Comparison of ENCODE assay signal across 8 cellular contexts in the genomic region with DNA sequence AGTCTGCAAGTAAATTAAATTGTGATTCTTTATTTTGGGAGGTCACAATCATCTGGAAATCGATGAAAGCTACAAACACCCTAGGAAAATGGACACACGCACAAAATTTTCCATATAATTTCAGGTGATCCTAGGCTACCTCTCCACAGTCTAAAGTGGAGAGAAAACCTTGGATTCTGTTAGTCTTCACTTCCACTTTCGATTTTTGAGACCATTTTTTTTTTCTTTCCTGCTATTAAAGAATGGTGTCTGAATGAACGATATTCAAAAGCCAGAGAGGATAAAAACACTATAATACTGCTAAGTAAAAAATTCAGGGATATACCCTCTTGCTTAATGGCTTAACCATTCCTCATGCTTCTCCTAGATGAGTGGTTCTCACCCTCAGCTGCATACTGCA. TPM values are rescaled to one million over a fixed set of nuclear protein-coding genes. Genes with fewer than 3 reads are reported as not detected.
DNase-seq lines count a peak whose midpoint lies in the region; ATAC-seq and TF ChIP-seq lines count a peak whose summit lies in the region.

No MANE protein-coding gene starts in this region.

- H3K4me1 ChIP-seq in BLaER1 treated with 17β-estradiol and CSF1 and Interleukin-3, amounts not matched to agents 10 nM and 100 nM: peaks cover 49 to 78% (median 67%) of the 10 kb centered on the region in 10 experiments
- H3K4me1 ChIP-seq in colonic mucosa: peaks cover 12% of the 10 kb centered on the region

- peak overlapping the region; percentile 94 to 99 (median 98) for H3K9ac ChIP-seq in BLaER1 treated with 17β-estradiol and CSF1 and Interleukin-3, amounts not matched to agents 10 nM and 100 nM
- peak overlapping the region; percentile 28 to 97 for H3K9ac ChIP-seq in colonic mucosa (ENCODE audit: low read depth in 2 of 2, low read length in 2 of 2)

- peak overlapping the region; percentile 98 for H3K27ac Mint-ChIP-seq in neural crest cell (ENCODE audit: unreplicated experiment)

- 0 out of 22 replicates have a peak, but pooled peaks cover 0 to 6% (median 0%) of the 10 kb centered on the region in 11 experiments for H3K9me3 ChIP-seq in BLaER1 treated with 17β-estradiol and CSF1 and Interleukin-3, amounts not matched to agents 10 nM and 100 nM (replicated peaks in 1 of 11)
- H3K9me3 ChIP-seq in colonic mucosa: no peaks in the 10 kb centered on the region

- POLR2A ChIA-PET in RWPE1 (lab: Yijun Ruan, JAX; ENCODE audit: low non-redundant PET): no interaction called here

- no peaks in the 10 kb centered on the region for H3K27me3 Mint-ChIP-seq in neural crest cell (ENCODE audit: low read depth)

- ATAC-seq in HG03378 (IDR thresholded peaks at IDR 0.05; ENCODE audit: unreplicated experiment): no peak

- H3K36me3 Mint-ChIP-seq in neural crest cell (ENCODE audit: low read depth): no peaks in the 10 kb centered on the region

- H3K4me3 Mint-ChIP-seq in neural crest cell: peak overlapping the region; percentile 99

- intact Hi-C loops in colonic mucosa (cut with DNase I): no loop called here

- H4K20me1 ChIP-seq in BLaER1 treated with 17β-estradiol and CSF1 and Interleukin-3, amounts not matched to agents 10 nM and 100 nM: peaks cover 18 to 62% (median 41%) of the 10 kb centered on the region in 11 experiments; a peak in 19 of 22 replicates

- DNase-seq in M059J (ENCODE audit: low read depth) (peak; percentile 38), colonic mucosa (no peak), neural crest cell (ENCODE audit: low read depth, low spot score) (no peak), hepatic stellate cell (ENCODE audit: low spot score) (no peak), RWPE1 (ENCODE audit: low spot score) (no peak), NCI-H2196 (lab: John Stamatoyannopoulos, UW; ENCODE audit: unreplicated experiment) (no peak)

- H3K4me1 Mint-ChIP-seq in neural crest cell: peaks cover 51% of the 10 kb centered on the region

- H3K27ac ChIP-seq in BLaER1 treated with 17β-estradiol and CSF1 and Interleukin-3, amounts not matched to agents 10 nM and 100 nM: peak overlapping the region; percentile 99 to 100 (median 100); a peak in 20 of 22 replicates
- H3K27ac ChIP-seq in colonic mucosa (peak overlapping the region; percentile 93), RWPE1 (no peak overlapping the region)

- no peaks in the 10 kb centered on the region for H3K27me3 ChIP-seq in BLaER1 treated with 17β-estradiol and CSF1 and Interleukin-3, amounts not matched to agents 10 nM and 100 nM
- no peaks in the 10 kb centered on the region for H3K27me3 ChIP-seq in colonic mucosa

- H3K36me3 ChIP-seq in BLaER1 treated with 17β-estradiol and CSF1 and Interleukin-3, amounts not matched to agents 10 nM and 100 nM: peaks cover 0 to 39% (median 7%) of the 10 kb centered on the region in 11 experiments; a peak in 12 of 22 replicates
- H3K36me3 ChIP-seq in colonic mucosa: no peaks in the 10 kb centered on the region

- H3K9me3 Mint-ChIP-seq in neural crest cell: no peaks in the 10 kb centered on the region

- peak overlapping the region; percentile 85 to 96 (median 90) for H3K4me2 ChIP-seq in BLaER1 treated with 17β-estradiol and CSF1 and Interleukin-3, amounts not matched to agents 10 nM and 100 nM

- peak overlapping the region; percentile 86 to 99 (median 91) for H3K4me3 ChIP-seq in BLaER1 treated with 17β-estradiol and CSF1 and Interleukin-3, amounts not matched to agents 10 nM and 100 nM
- H3K4me3 ChIP-seq in colonic mucosa: peak overlapping the region; percentile 65

- TF ChIP-seq CTCF in colonic mucosa (IDR thresholded peaks at IDR 0.05) (no peak), neural crest cell (conservative IDR thresholded peaks at IDR 0.05) (no peak), RWPE1 (conservative IDR thresholded peaks at IDR 0.05; ENCODE audit: low read depth) (no peak)

- CTCF ChIA-PET in RWPE1 (lab: Yijun Ruan, JAX): interaction anchor here (0.5 kb wide), 1 partner anchor 1387 kb away, joined by 3 read pairs; no protein-coding TSS in a partner anchor

RNA-seq across cellular contexts. Expression of a gene that starts 1.7 kb away (rescaled TPM):
- 91.0 and 123 TPM in 2 replicates for total RNA-seq in M059J (2014; rRNA removed; shearing (Covaris generic))
- 10 to 100 TPM; 43.4 to 52.1 TPM for total RNA-seq in colonic mucosa
- total RNA-seq in neural crest cell: 71.2 and 74.3 TPM in 2 replicates

RNA-seq across cellular contexts. Expression of a gene that starts 28.2 kb away (rescaled TPM):
- 55.4 and 76.3 TPM in 2 replicates for total RNA-seq in M059J (2014; rRNA removed; shearing (Covaris generic))
- total RNA-seq in colonic mucosa (10 to 100 TPM; 27.3 to 32.2 TPM), neural crest cell (33.6 and 39.5 TPM in 2 replicates)

RNA-seq across cellular contexts. Expression of a gene that starts 49.4 kb away (rescaled TPM):
- 3.0 and 8.6 TPM in 2 replicates for total RNA-seq in M059J (2014; rRNA removed; shearing (Covaris generic))
- total RNA-seq in colonic mucosa (10 to 100 TPM in 1 of 2 donors, 1 to 10 TPM in 1; 9.2 to 12.4 TPM), neural crest cell (0.75 and 1.1 TPM in 2 replicates)
